3 cellular contexts compared by ENCODE assay signal in genomic region chr9:14578030-14578429, GRCh38.
TF ChIP-seq lines count a peak whose summit lies in the region.

No MANE protein-coding gene starts in this region.

TF ChIP-seq in SK-N-SH, 30 proteins besides CTCF, POLR2A, EP300 and RAD21 (continued from another document):
- TF ChIP-seq USF2 (IDR thresholded peaks at IDR 0.05; ENCODE audit: borderline replicate concordance, low read depth, low read length) = no peak

TF ChIP-seq in HEK293, 187 proteins besides CTCF, POLR2A, EP300 and RAD21 (continued from another document):
- TF ChIP-seq ZNF26 (tag by site-specific recombination; IDR thresholded peaks at IDR 0.05) = no peak

TF ChIP-seq in K562, 482 proteins besides CTCF, POLR2A, EP300 and RAD21 (continued from another document):
- no peak for TF ChIP-seq ZNF512 (tag; IDR thresholded peaks at IDR 0.05)
- no peak for TF ChIP-seq ZNF431 (CRISPR knock-in tag; IDR thresholded peaks at IDR 0.05)
- no peak for TF ChIP-seq RUNX1 (IDR thresholded peaks at IDR 0.05; ENCODE audit: low read depth)
- TF ChIP-seq TRIM24 (IDR thresholded peaks at IDR 0.05) = 0 out of 4 replicates have a peak, but pooled peaks of 1 of the 2 experiments have one; percentile 40
- TF ChIP-seq MXD1 (CRISPR knock-in tag; IDR thresholded peaks at IDR 0.05; ENCODE audit: borderline replicate concordance, poor library complexity, severe bottlenecking) = no peak
- peak; percentile 94 for TF ChIP-seq TRIM28 (IDR thresholded peaks at IDR 0.05)
- TF ChIP-seq CBX3 (IDR thresholded peaks at IDR 0.05; ENCODE audit: borderline replicate concordance in 1 of 2, low read length in 2 of 2) = peak in 1 of 2 experiments; percentile 48; a peak in 1 of 3 replicates
- TF ChIP-seq SP2 (IDR thresholded peaks at IDR 0.05; ENCODE audit: extremely low read depth, low read depth, low read length, poor library complexity, severe bottlenecking) = no peak
- no peak for TF ChIP-seq ZNF239 (CRISPR knock-in tag; IDR thresholded peaks at IDR 0.05)
- no peak for TF ChIP-seq TAL1 (IDR thresholded peaks at IDR 0.05)
- TF ChIP-seq KAT2B (IDR thresholded peaks at IDR 0.05; ENCODE audit: low read depth, low read length) = no peak
